ENCODE assay signal across 22 cellular contexts in the genomic region with DNA sequence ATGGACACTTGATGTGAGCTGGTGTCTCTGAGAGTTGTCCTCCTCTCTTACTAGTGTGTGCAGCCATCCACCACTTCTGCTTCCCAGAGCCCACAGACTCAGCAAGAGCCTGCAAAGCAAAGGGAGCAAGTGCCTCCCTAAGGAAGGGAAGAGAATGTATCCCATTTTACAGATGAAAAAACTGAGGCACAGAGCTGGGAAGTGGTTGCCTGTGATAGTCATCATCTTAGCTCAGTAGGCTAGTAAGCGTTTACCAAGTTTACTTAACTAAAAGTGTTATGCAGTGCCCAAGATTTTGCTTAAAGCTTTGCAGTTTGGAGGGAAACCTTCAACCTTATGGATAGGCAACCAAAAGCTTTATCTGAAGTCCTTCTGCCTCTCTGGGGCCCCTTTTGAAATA. TPM values are rescaled to one million over a fixed set of nuclear protein-coding genes. Genes with fewer than 3 reads are reported as not detected.
"Had no signal": no experiment of that assay in that cellular context is flagged by ENCODE, and none has a peak within 500 bp of the region (broad histone marks: within the 10 kb centered on the region; RNA-seq: fewer than 3 reads in every experiment).

No MANE protein-coding gene starts in this region.

- DNase-seq: activated B cell treated with CpG ODN at 0.5 μM for 24 hours; activated CD4-positive, alpha-beta T cell treated with anti-CD3 and anti-CD28 coated beads, Interleukin-2, amount 50 U/mL, for 1 hour; activated CD8-positive, alpha-beta memory T cell treated with anti-CD3 and anti-CD28 coated beads for 24 hours; activated CD8-positive, alpha-beta T cell treated with anti-CD3 and anti-CD28 coated beads for 36 hours; activated effector memory CD4-positive, alpha-beta T cell treated with Interleukin-2 at 50 U/mL for 16 hours; activated gamma-delta T cell treated with Interleukin-2 at 50 U/mL for 16 hours; activated naive CD4-positive, alpha-beta T cell treated with anti-CD3 and anti-CD28 coated beads, Interleukin-2, amount 50 U/mL, for 16 hours; activated naive CD4-positive, alpha-beta T cell treated with Interleukin-2 at 50 U/mL for 16 hours; activated T-cell treated with anti-CD3 and anti-CD28 coated beads, Interleukin-2, amount 50 U/mL, for 4 hours; amniotic stem cell; anterior cingulate cortex; brain microvascular endothelial cell; cortex of kidney; dermis blood vessel endothelial cell; effector CD4-positive, alpha-beta T cell; effector memory CD8-positive, alpha-beta T cell; esophagus squamous epithelium; foreskin melanocyte; T-helper 17 cell; T1000; WERI-Rb-1 had no signal

- H3K27ac ChIP-seq: brain microvascular endothelial cell, esophagus squamous epithelium, gastroesophageal sphincter, WERI-Rb-1 had no signal

- H3K4me3 ChIP-seq: esophagus squamous epithelium, gastroesophageal sphincter had no signal

- H3K36me3 ChIP-seq: WERI-Rb-1 had no signal

- H3K27me3 ChIP-seq: brain microvascular endothelial cell, esophagus squamous epithelium, gastroesophageal sphincter had no signal

- ATAC-seq: activated CD8-positive, alpha-beta T cell treated with anti-CD3 and anti-CD28 coated beads for 36 hours; effector memory CD8-positive, alpha-beta T cell; gastroesophageal sphincter had no signal

RNA-seq across cellular contexts. Expression of gene ITGB3, which starts 47.1 kb away (rescaled TPM):
- total RNA-seq: activated CD8-positive, alpha-beta T cell treated with anti-CD3 and anti-CD28 coated beads for 36 hours had no signal
